ENCODE assay signal across 11 cellular contexts in the genomic region with DNA sequence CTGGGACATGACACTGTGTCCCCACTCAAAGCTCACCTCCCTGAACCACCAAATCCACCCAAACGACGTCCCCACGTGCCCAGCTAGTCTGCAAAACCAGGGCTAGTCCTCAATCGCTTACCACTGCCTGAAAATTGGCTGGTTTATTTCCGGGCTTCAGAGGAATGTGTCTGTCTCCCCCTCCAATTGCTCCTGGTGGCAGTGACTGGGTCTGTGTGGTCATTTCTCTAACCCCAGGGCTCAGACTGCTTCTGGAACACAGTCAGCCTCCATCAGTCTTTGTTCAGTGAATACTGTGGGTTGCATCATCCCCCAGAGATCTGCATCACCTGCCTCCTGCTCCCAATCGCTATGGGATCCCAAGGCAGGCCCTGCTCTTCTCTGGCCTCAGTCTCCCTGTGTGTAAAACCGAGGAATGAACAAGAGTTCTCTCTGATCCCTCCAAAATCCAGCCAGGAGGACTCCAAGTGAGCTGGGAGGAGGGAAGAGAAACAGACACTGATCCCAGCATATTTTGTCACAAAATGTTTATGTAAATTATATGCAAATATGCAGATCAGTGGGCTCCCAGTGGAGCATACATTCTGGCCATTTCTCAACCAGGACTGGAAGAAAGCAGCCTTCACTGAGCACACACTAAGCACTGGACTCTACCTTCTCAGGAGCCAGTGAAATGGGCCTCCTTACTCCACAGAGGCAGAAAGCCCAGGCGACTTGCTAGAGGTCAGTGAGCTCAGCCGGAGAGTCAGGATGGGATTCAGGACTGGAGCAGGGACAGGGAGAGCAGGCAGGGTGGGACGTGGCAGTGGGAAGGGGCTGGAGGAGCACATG. TPM values are rescaled to one million over a fixed set of nuclear protein-coding genes. Genes with fewer than 3 reads are reported as not detected.
DNase-seq lines count a peak whose midpoint lies in the region; TF ChIP-seq lines count a peak whose summit lies in the region.
"Had no signal": no experiment of that assay in that cellular context is flagged by ENCODE, and none has a peak within 500 bp of the region (broad histone marks: within the 10 kb centered on the region; RNA-seq: fewer than 3 reads in every experiment).

No MANE protein-coding gene starts in this region.

- no peaks in the 10 kb centered on the region for H3K27me3 ChIP-seq in Karpas-422 (ENCODE audit: low read length)

- H3K36me3 Mint-ChIP-seq in mesothelial cell of epicardium, result no peaks in the 10 kb centered on the region
- H3K36me3 Mint-ChIP-seq: activated naive CD8-positive, alpha-beta T cell treated with anti-CD3 and anti-CD28 coated beads for 36 hours had no signal

- H4K20me1 ChIP-seq in Karpas-422 (ENCODE audit: insufficient read depth, low read depth, low read length), result peaks cover 17% of the 10 kb centered on the region; the same call in 1 of the 2 replicates

- peak overlapping the region; percentile 79 for H3K27ac Mint-ChIP-seq in mesothelial cell of epicardium
- H3K27ac Mint-ChIP-seq: activated naive CD8-positive, alpha-beta T cell treated with anti-CD3 and anti-CD28 coated beads for 36 hours had no signal

- H3K4me1 Mint-ChIP-seq in mesothelial cell of epicardium, result peaks cover 20% of the 10 kb centered on the region

- TF ChIP-seq CTCF in coronary artery (IDR thresholded peaks at IDR 0.05), result no peak
- TF ChIP-seq CTCF in mesothelial cell of epicardium (IDR thresholded peaks at IDR 0.05; ENCODE audit: unreplicated experiment), result no peak

- peaks cover 19% of the 10 kb centered on the region for H3K4me1 ChIP-seq in Karpas-422 (ENCODE audit: low read length)

- no peak overlapping the region for H2AFZ ChIP-seq in Karpas-422 (ENCODE audit: low read length)

- H3K27me3 Mint-ChIP-seq in mesothelial cell of epicardium (ENCODE audit: low read depth), result no peaks in the 10 kb centered on the region

- H3K27ac ChIP-seq in Karpas-422 (ENCODE audit: low read length), result no peak overlapping the region
- peak overlapping the region; percentile 89 to 93 for H3K27ac ChIP-seq in coronary artery
- H3K27ac ChIP-seq: C4-2B had no signal

- DNase-seq in A172 (ENCODE audit: low spot score), result peak; percentile 25
- peak; percentile 65 for DNase-seq in Karpas-422
- no peak for DNase-seq in coronary artery (ENCODE audit: low spot score)
- no peak for DNase-seq in mesothelial cell of epicardium (ENCODE audit: low spot score in 2 of 2, unreplicated experiment in 2 of 2)
- no peak for DNase-seq in NCI-H2171 treated with DMSO at 0.1 percent for 48 hours (lab: John Stamatoyannopoulos, UW)
- DNase-seq in UCSD-AML1 (lab: John Stamatoyannopoulos, UW; ENCODE audit: unreplicated experiment), result no peak
- DNase-seq in NCI-H1048 (lab: John Stamatoyannopoulos, UW), result no peak
- DNase-seq in KG1 (lab: John Stamatoyannopoulos, UW), result no peak
- DNase-seq: activated naive CD8-positive, alpha-beta T cell treated with anti-CD3 and anti-CD28 coated beads for 36 hours; NCI-H446 had no signal

- H3K79me2 ChIP-seq in Karpas-422 (ENCODE audit: low read length), result no peaks in the 10 kb centered on the region

- no peaks in the 10 kb centered on the region for H3K9me3 ChIP-seq in Karpas-422 (ENCODE audit: low read length)

- H3K4me2 ChIP-seq in Karpas-422 (ENCODE audit: low read depth, low read length, poor library complexity, severe bottlenecking), result peak overlapping the region; percentile 42

- H3K4me3 ChIP-seq in Karpas-422 (ENCODE audit: low read length) (no peak overlapping the region), coronary artery (peak overlapping the region; percentile 14)

- H3K9me2 ChIP-seq in Karpas-422 (replicated peaks; ENCODE audit: insufficient read depth, low read length), result no peaks in the 10 kb centered on the region

- no peaks in the 10 kb centered on the region for H3K36me3 ChIP-seq in Karpas-422 (ENCODE audit: insufficient read depth, low read length)

- H3K9ac ChIP-seq in Karpas-422 (ENCODE audit: low read length), result peak overlapping the region; percentile 29; the same call in 1 of the 2 replicates

- H3K4me3 Mint-ChIP-seq in mesothelial cell of epicardium, result no peak overlapping the region
- H3K4me3 Mint-ChIP-seq: activated naive CD8-positive, alpha-beta T cell treated with anti-CD3 and anti-CD28 coated beads for 36 hours had no signal

- no peaks in the 10 kb centered on the region for H3K9me3 Mint-ChIP-seq in mesothelial cell of epicardium
- H3K9me3 Mint-ChIP-seq: activated naive CD8-positive, alpha-beta T cell treated with anti-CD3 and anti-CD28 coated beads for 36 hours had no signal

RNA-seq across cellular contexts. Expression of a gene that starts 20.9 kb away (rescaled TPM):
- 10.2 and 18.4 TPM in 2 replicates for total RNA-seq in A172 (2014; rRNA removed; shearing (Covaris generic))
- 0.04 and 0.94 TPM in 2 replicates for total RNA-seq in Karpas-422 (2014; rRNA removed; shearing (Covaris generic); ENCODE audit: low replicate concordance)
- 43.2 to 46.7 TPM (median 43.3 TPM) in 3 replicates for total RNA-seq in mesothelial cell of epicardium

Comparison
In these comparisons a context has a peak if more than half of its experiments do, and no peak if none do; other contexts are left out.
1. DNase-seq: peak in A172 (single experiment) and Karpas-422 (single experiment); none in coronary artery (single experiment), mesothelial cell of epicardium (0 of 2), NCI-H2171 treated with DMSO at 0.1 percent for 48 hours (single experiment), UCSD-AML1 (single experiment), NCI-H1048 (single experiment) and KG1 (single experiment).